2 cellular contexts compared by ENCODE assay signal in genomic region chr19:10667867-10668266, GRCh38.
TF ChIP-seq lines count a peak whose summit lies in the region.

No MANE protein-coding gene starts in this region.

TF ChIP-seq in HepG2, 621 proteins besides CTCF, POLR2A, EP300 and RAD21:
- TF ChIP-seq ZNF30 (CRISPR knock-in tag; IDR thresholded peaks at IDR 0.05): no peak
- no peak for TF ChIP-seq BRD4 (CRISPR knock-in tag; IDR thresholded peaks at IDR 0.05)
- 0 out of 2 replicates have a peak, but pooled peaks have one; percentile 5 for TF ChIP-seq POLR2AphosphoS2 (IDR thresholded peaks at IDR 0.05; ENCODE audit: low read depth, low read length)
- TF ChIP-seq ZNF10 (CRISPR knock-in tag; IDR thresholded peaks at IDR 0.05; ENCODE audit: borderline replicate concordance, low read depth): no peak
- no peak for TF ChIP-seq GATAD2A (CRISPR knock-in tag; IDR thresholded peaks at IDR 0.05)
- no peak for TF ChIP-seq SAP130 (CRISPR knock-in tag; IDR thresholded peaks at IDR 0.05; ENCODE audit: low read depth)
- TF ChIP-seq RBM22 (optimal IDR thresholded peaks at IDR 0.05; ENCODE audit: low read length): peak; percentile 84
- TF ChIP-seq KIAA2018 (CRISPR knock-in tag; IDR thresholded peaks at IDR 0.05; ENCODE audit: borderline replicate concordance): no peak

TF ChIP-seq in HEK293, 187 proteins besides CTCF, POLR2A, EP300 and RAD21:
- TF ChIP-seq ZNF488 (tag by site-specific recombination; IDR thresholded peaks at IDR 0.05): no peak
- no peak for TF ChIP-seq ZNF24 (tag by site-specific recombination; IDR thresholded peaks at IDR 0.05)
- peak; percentile 44; the same call in 1 of the 2 replicates for TF ChIP-seq ZNF600 (tag by site-specific recombination; IDR thresholded peaks at IDR 0.05)
